In genomic region chr15:88470625-88471372, GRCh38 we compare ENCODE assay signal across 22 cellular contexts. TPM values are rescaled to one million over a fixed set of nuclear protein-coding genes. Genes with fewer than 3 reads are reported as not detected.
A peak's percentile ranks its signal among the peaks of the same experiment; 100 is the strongest.
DNase-seq lines count a peak whose midpoint lies in the region; ATAC-seq and TF ChIP-seq lines count a peak whose summit lies in the region.
"Had no signal": no experiment of that assay in that cellular context is flagged by ENCODE, and none has a peak within 500 bp of the region (broad histone marks: within the 10 kb centered on the region; RNA-seq: fewer than 3 reads in every experiment).

No MANE protein-coding gene starts in this region.

- DNase-seq in Kasumi-1 (lab: John Stamatoyannopoulos, UW) (peak; percentile 19 to 37), astrocyte of the cerebellum (ENCODE audit: low read depth) (no peak), neural crest cell (ENCODE audit: low read depth, low spot score) (no peak), GM03348 (ENCODE audit: low spot score) (no peak), dedifferentiated amniotic fluid mesenchymal stem cell (ENCODE audit: extremely low spot score) (no peak)
- DNase-seq: activated CD4-positive, alpha-beta T cell treated with anti-CD3 and anti-CD28 coated beads, Interleukin-2, amount 10 ng/mL, durations not matched to agents 7 days and 5 days; activated naive CD8-positive, alpha-beta T cell treated with anti-CD3 and anti-CD28 coated beads for 36 hours; DMS79 treated with DMSO at 0.1 percent for 48 hours; H9; immature natural killer cell; NCI-H1417; NCI-H2171 treated with DMSO at 0.1 percent for 48 hours; PC-9; stimulated activated CD4-positive, alpha-beta T cell treated with anti-CD3 and anti-CD28 coated beads, Interleukin-4, amount 100 ng/mL, for 1 hour; stimulated activated naive CD8-positive, alpha-beta T cell treated with anti-CD3 and anti-CD28 coated beads, Interleukin-15, amount 100 ng/mL, for 72 hours; T-helper 17 cell; trophoblast cell had no signal

- no peak for ATAC-seq in GM21786 (IDR thresholded peaks at IDR 0.05; ENCODE audit: unreplicated experiment)
- no peak for ATAC-seq in GM18519 (IDR thresholded peaks at IDR 0.05; ENCODE audit: low FRiP score, unreplicated experiment)
- ATAC-seq: activated T-helper 17 cell treated with anti-CD3 and anti-CD28 coated beads, Interleukin-2, amount 50 U/mL, for 72 hours; stimulated activated naive CD8-positive, alpha-beta T cell treated with anti-CD3 and anti-CD28 coated beads, Interleukin-15, amount 100 ng/mL, for 72 hours; T-helper 17 cell had no signal

- TF ChIP-seq CTCF in GM12872 (IDR thresholded peaks at IDR 0.05; ENCODE audit: insufficient read depth, low read depth, low read length) (0 out of 3 replicates have a peak, but pooled peaks have one; percentile 19), astrocyte of the cerebellum (IDR thresholded peaks at IDR 0.05; ENCODE audit: low read depth, low read length, missing control alignments) (peak; percentile 15), neural crest cell (conservative IDR thresholded peaks at IDR 0.05) (peak; percentile 17)

- H3K27me3 Mint-ChIP-seq in neural crest cell (ENCODE audit: low read depth) = no peaks in the 10 kb centered on the region
- H3K27me3 Mint-ChIP-seq: activated CD4-positive, alpha-beta T cell treated with anti-CD3 and anti-CD28 coated beads, Interleukin-2, amount 10 ng/mL, durations not matched to agents 7 days and 5 days; activated naive CD8-positive, alpha-beta T cell treated with anti-CD3 and anti-CD28 coated beads for 36 hours; activated T-helper 17 cell treated with anti-CD3 and anti-CD28 coated beads, Interleukin-2, amount 50 U/mL, for 72 hours; stimulated activated naive CD8-positive, alpha-beta T cell treated with anti-CD3 and anti-CD28 coated beads, Interleukin-15, amount 100 ng/mL, for 72 hours; T-helper 17 cell had no signal

- peaks cover 16% of the 10 kb centered on the region for H3K4me1 Mint-ChIP-seq in neural crest cell

- in situ Hi-C loops in astrocyte of the cerebellum (cut with HindIII; ENCODE audit: low sequenced_read_pairs) = no loop called here

- H3K4me3 Mint-ChIP-seq in neural crest cell = no peak overlapping the region
- H3K4me3 Mint-ChIP-seq: activated CD4-positive, alpha-beta T cell treated with anti-CD3 and anti-CD28 coated beads, Interleukin-2, amount 10 ng/mL, durations not matched to agents 7 days and 5 days; activated naive CD8-positive, alpha-beta T cell treated with anti-CD3 and anti-CD28 coated beads for 36 hours; brain; H9; immature natural killer cell; stimulated activated naive CD8-positive, alpha-beta T cell treated with anti-CD3 and anti-CD28 coated beads, Interleukin-15, amount 100 ng/mL, for 72 hours; T-helper 17 cell had no signal

- no peaks in the 10 kb centered on the region for H3K9me3 Mint-ChIP-seq in neural crest cell
- H3K9me3 Mint-ChIP-seq: activated CD4-positive, alpha-beta T cell treated with anti-CD3 and anti-CD28 coated beads, Interleukin-2, amount 10 ng/mL, durations not matched to agents 7 days and 5 days; activated naive CD8-positive, alpha-beta T cell treated with anti-CD3 and anti-CD28 coated beads for 36 hours; activated T-helper 17 cell treated with anti-CD3 and anti-CD28 coated beads, Interleukin-2, amount 50 U/mL, for 72 hours; brain; H9; immature natural killer cell; stimulated activated naive CD8-positive, alpha-beta T cell treated with anti-CD3 and anti-CD28 coated beads, Interleukin-15, amount 100 ng/mL, for 72 hours had no signal

- no peak overlapping the region for H3K4me3 ChIP-seq in astrocyte of the cerebellum (ENCODE audit: low read depth, low read length)
- H3K4me3 ChIP-seq: PC-9 had no signal

- no peak overlapping the region for H3K27ac Mint-ChIP-seq in neural crest cell (ENCODE audit: unreplicated experiment)
- H3K27ac Mint-ChIP-seq: activated CD4-positive, alpha-beta T cell treated with anti-CD3 and anti-CD28 coated beads, Interleukin-2, amount 10 ng/mL, durations not matched to agents 7 days and 5 days; brain; H9; immature natural killer cell; stimulated activated naive CD8-positive, alpha-beta T cell treated with anti-CD3 and anti-CD28 coated beads, Interleukin-15, amount 100 ng/mL, for 72 hours; T-helper 17 cell had no signal

- peaks cover 2% of the 10 kb centered on the region for H3K36me3 Mint-ChIP-seq in neural crest cell (ENCODE audit: low read depth)

RNA-seq across cellular contexts. Expression of gene MRPS11, which starts 3.3 kb away (rescaled TPM):
- total RNA-seq in neural crest cell = 56.1 and 56.3 TPM in 2 replicates

RNA-seq across cellular contexts. Expression of gene MRPL46, which starts 3.6 kb away (rescaled TPM):
- 25.9 and 28.2 TPM in 2 replicates for total RNA-seq in neural crest cell

Comparison
In these comparisons a context has a peak if more than half of its experiments do, and no peak if none do; other contexts are left out.
1. DNase-seq: peak in Kasumi-1 (2 of 2); none in astrocyte of the cerebellum (single experiment), neural crest cell (single experiment), GM03348 (single experiment) and dedifferentiated amniotic fluid mesenchymal stem cell (single experiment).
2. Peak in every context shown above with its lines, with median percentiles within 50 percentile points of each other: CTCF ChIP-seq.